In genomic region chr4:52628974-52629373, GRCh38 we compare ENCODE assay signal across 34 cellular contexts.
"Had no signal": no experiment of that assay in that cellular context is flagged by ENCODE, and none has a peak within 500 bp of the region (broad histone marks: within the 10 kb centered on the region; RNA-seq: fewer than 3 reads in every experiment).

No MANE protein-coding gene starts in this region.

- H3K27ac Mint-ChIP-seq: activated CD4-positive, alpha-beta T cell treated with anti-CD3 and anti-CD28 coated beads, Interleukin-2, amount 10 ng/mL, durations not matched to agents 24 days and 14 days; activated CD8-positive, alpha-beta T cell treated with anti-CD3 and anti-CD28 coated beads for 36 hours; activated naive CD8-positive, alpha-beta T cell treated with anti-CD3 and anti-CD28 coated beads for 36 hours; activated T-cell treated with anti-CD3 and anti-CD28 coated beads, Interleukin-2, amount 50 U/mL, for 72 hours; activated T-helper 17 cell treated with anti-CD3 and anti-CD28 coated beads, Interleukin-2, amount 50 U/mL, for 72 hours had no signal

- H3K4me3 Mint-ChIP-seq: activated CD4-positive, alpha-beta T cell treated with anti-CD3 and anti-CD28 coated beads, Interleukin-2, amount 10 ng/mL, durations not matched to agents 24 days and 14 days; activated CD8-positive, alpha-beta T cell treated with anti-CD3 and anti-CD28 coated beads for 36 hours; activated naive CD8-positive, alpha-beta T cell treated with anti-CD3 and anti-CD28 coated beads for 36 hours; activated T-cell treated with anti-CD3 and anti-CD28 coated beads, Interleukin-2, amount 50 U/mL, for 72 hours; activated T-helper 17 cell treated with anti-CD3 and anti-CD28 coated beads, Interleukin-2, amount 50 U/mL, for 72 hours had no signal

- H3K27me3 ChIP-seq: breast epithelium, Peyer's patch had no signal

- H3K36me3 Mint-ChIP-seq: activated naive CD8-positive, alpha-beta T cell treated with anti-CD3 and anti-CD28 coated beads for 36 hours had no signal

- H3K4me3 ChIP-seq: breast epithelium, K562, Peyer's patch had no signal

- H3K4me1 ChIP-seq: breast epithelium, Peyer's patch had no signal

- H3K27me3 Mint-ChIP-seq: activated CD4-positive, alpha-beta T cell treated with anti-CD3 and anti-CD28 coated beads, Interleukin-2, amount 10 ng/mL, durations not matched to agents 24 days and 14 days; activated CD8-positive, alpha-beta T cell treated with anti-CD3 and anti-CD28 coated beads for 36 hours; activated naive CD8-positive, alpha-beta T cell treated with anti-CD3 and anti-CD28 coated beads for 36 hours; activated T-helper 17 cell treated with anti-CD3 and anti-CD28 coated beads, Interleukin-2, amount 50 U/mL, for 72 hours had no signal

- FAIRE-seq: K562 had no signal

- H3K36me3 ChIP-seq: breast epithelium, WERI-Rb-1 had no signal

- H3K27ac ChIP-seq: Peyer's patch, WERI-Rb-1 had no signal

- DNase-seq: activated CD4-positive, alpha-beta T cell treated with anti-CD3 and anti-CD28 coated beads, Interleukin-2, amount 10 ng/mL, durations not matched to agents 24 days and 14 days; activated CD4-positive, alpha-beta T cell treated with anti-CD3 and anti-CD28 coated beads, Interleukin-2, amount 50 U/mL, for 4 hours; activated CD4-positive, CD25-positive, alpha-beta regulatory T cell; activated CD8-positive, alpha-beta T cell treated with anti-CD3 and anti-CD28 coated beads for 36 hours; activated effector memory CD4-positive, alpha-beta T cell treated with anti-CD3 and anti-CD28 coated beads, Interleukin-2, amount 50 U/mL, for 16 hours; activated naive CD4-positive, alpha-beta T cell; activated naive CD4-positive, alpha-beta T cell treated with anti-CD3 and anti-CD28 coated beads, Interleukin-2, amount 50 U/mL, for 16 hours; activated naive CD8-positive, alpha-beta T cell treated with anti-CD3 and anti-CD28 coated beads for 36 hours; activated T-cell treated with anti-CD3 and anti-CD28 coated beads, Interleukin-2, amount 50 U/mL, for 1 hour; activated T-cell treated with anti-CD3 and anti-CD28 coated beads, Interleukin-2, amount 50 U/mL, for 72 hours; amniotic stem cell; aorta; central memory CD4-positive, alpha-beta T cell; NCI-H1092 treated with DMSO at 0.1 percent for 48 hours; NCI-H1417; NCI-H146; NCI-H187; NCI-H2029 treated with DMSO at 0.1 percent for 48 hours; NCI-H2107; NCI-H2171; NCI-H510A; NCI-H526; NCI-H748 treated with DMSO at 0.1 percent for 48 hours; NK-92 treated with Interleukin-12 subunit alpha and Interleukin-12 subunit beta, amount 100 ng/mL, for 24 hours; PC-3; Peyer's patch; RPMI8226; SIG-M5; T1000; WERI-Rb-1 had no signal

- ATAC-seq: activated CD8-positive, alpha-beta T cell treated with anti-CD3 and anti-CD28 coated beads for 36 hours; activated T-cell treated with anti-CD3 and anti-CD28 coated beads, Interleukin-2, amount 50 U/mL, for 72 hours; activated T-helper 17 cell treated with anti-CD3 and anti-CD28 coated beads, Interleukin-2, amount 50 U/mL, for 72 hours; K562; PC-3; SK-N-SH treated with all-trans-retinoic acid at 6 μM for 48 hours had no signal

- H3K9me3 ChIP-seq: breast epithelium, Peyer's patch had no signal

- H3K9me3 Mint-ChIP-seq: activated CD4-positive, alpha-beta T cell treated with anti-CD3 and anti-CD28 coated beads, Interleukin-2, amount 10 ng/mL, durations not matched to agents 24 days and 14 days; activated CD8-positive, alpha-beta T cell treated with anti-CD3 and anti-CD28 coated beads for 36 hours; activated naive CD8-positive, alpha-beta T cell treated with anti-CD3 and anti-CD28 coated beads for 36 hours; activated T-cell treated with anti-CD3 and anti-CD28 coated beads, Interleukin-2, amount 50 U/mL, for 72 hours; activated T-helper 17 cell treated with anti-CD3 and anti-CD28 coated beads, Interleukin-2, amount 50 U/mL, for 72 hours had no signal

- H3K4me1 Mint-ChIP-seq: activated naive CD8-positive, alpha-beta T cell treated with anti-CD3 and anti-CD28 coated beads for 36 hours had no signal
